2 cellular contexts compared by ENCODE assay signal in genomic region chr6:112979830-112980229, GRCh38.
TF ChIP-seq lines count a peak whose summit lies in the region.

No MANE protein-coding gene starts in this region.

TF ChIP-seq in liver, 16 proteins besides CTCF, POLR2A, EP300 and RAD21 (continued from another document):
- TF ChIP-seq RXRA (IDR thresholded peaks at IDR 0.05), result peak in 1 of 2 donors; percentile 38
- TF ChIP-seq NR2F2 (IDR thresholded peaks at IDR 0.05), result peak; percentile 97
- TF ChIP-seq SP1 (IDR thresholded peaks at IDR 0.05), result no peak

TF ChIP-seq in HepG2, 621 proteins besides CTCF, POLR2A, EP300 and RAD21 (continued from another document):
- TF ChIP-seq TEF (CRISPR knock-in tag; IDR thresholded peaks at IDR 0.05) (no peak), ZSCAN22 (CRISPR knock-in tag; IDR thresholded peaks at IDR 0.05) (no peak), RFX1 (IDR thresholded peaks at IDR 0.05) (no peak)
